In genomic region chr5:54738973-54739367, GRCh38 we compare ENCODE assay signal across 18 cellular contexts.
DNase-seq lines count a peak whose midpoint lies in the region; ATAC-seq lines count a peak whose summit lies in the region.
"Had no signal": no experiment of that assay in that cellular context is flagged by ENCODE, and none has a peak within 500 bp of the region (broad histone marks: within the 10 kb centered on the region; RNA-seq: fewer than 3 reads in every experiment).

No MANE protein-coding gene starts in this region.

- H3K27me3 Mint-ChIP-seq in CD8-positive, alpha-beta memory T cell: peaks cover 0 to 5% of the 10 kb centered on the region in 2 donors
- H3K27me3 Mint-ChIP-seq in dendritic cell treated with granulocyte-macrophage colony-stimulating factor and Interleukin-4, amounts not matched to agents 40 ng/mL and 50 ng/mL, for 4 days: peaks cover 3% of the 10 kb centered on the region
- peaks cover 10% of the 10 kb centered on the region for H3K27me3 Mint-ChIP-seq in stimulated activated memory B cell treated with anti-CD40 and anti-IgM and Interleukin-4, amounts not matched to agents 10 μg/mL and 1 μg/mL and 100 μg/mL, for 72 hours
- H3K27me3 Mint-ChIP-seq in activated T-cell treated with anti-CD3 and anti-CD28 coated beads, Interleukin-2, amount 50 U/mL, for 24 hours: peaks cover 4% of the 10 kb centered on the region
- H3K27me3 Mint-ChIP-seq: CD4-positive, alpha-beta memory T cell had no signal

- no peaks in the 10 kb centered on the region for H3K36me3 ChIP-seq in CD8-positive, alpha-beta memory T cell (ENCODE audit: insufficient read depth, low read length)
- H3K36me3 ChIP-seq: BLaER1 had no signal

- intact Hi-C loops in dendritic cell treated with granulocyte-macrophage colony-stimulating factor and Interleukin-4, amounts not matched to agents 40 ng/mL and 50 ng/mL, for 4 days (cut with micrococcal nuclease): no loop called here

- peaks cover 22 to 38% (median 32%) of the 10 kb centered on the region in 3 donors for H3K4me1 Mint-ChIP-seq in CD8-positive, alpha-beta memory T cell
- peaks cover 57% of the 10 kb centered on the region for H3K4me1 Mint-ChIP-seq in dendritic cell treated with granulocyte-macrophage colony-stimulating factor and Interleukin-4, amounts not matched to agents 40 ng/mL and 50 ng/mL, for 4 days (ENCODE audit: low read depth)
- peaks cover 20% of the 10 kb centered on the region for H3K4me1 Mint-ChIP-seq in stimulated activated memory B cell treated with anti-CD40 and anti-IgM and Interleukin-4, amounts not matched to agents 10 μg/mL and 1 μg/mL and 100 μg/mL, for 72 hours
- peaks cover 10% of the 10 kb centered on the region for H3K4me1 Mint-ChIP-seq in activated T-cell treated with anti-CD3 and anti-CD28 coated beads, Interleukin-2, amount 50 U/mL, for 24 hours (ENCODE audit: low read depth)

- no peak overlapping the region for H3K27ac Mint-ChIP-seq in CD8-positive, alpha-beta memory T cell
- peak overlapping the region; percentile 73 for H3K27ac Mint-ChIP-seq in dendritic cell treated with granulocyte-macrophage colony-stimulating factor and Interleukin-4, amounts not matched to agents 40 ng/mL and 50 ng/mL, for 4 days
- H3K27ac Mint-ChIP-seq in stimulated activated memory B cell treated with anti-CD40 and anti-IgM and Interleukin-4, amounts not matched to agents 10 μg/mL and 1 μg/mL and 100 μg/mL, for 72 hours: peak overlapping the region; percentile 8
- no peak overlapping the region for H3K27ac Mint-ChIP-seq in activated T-cell treated with anti-CD3 and anti-CD28 coated beads, Interleukin-2, amount 50 U/mL, for 24 hours

- peaks cover 0 to 4% (median 0%) of the 10 kb centered on the region in 3 donors for H3K36me3 Mint-ChIP-seq in CD8-positive, alpha-beta memory T cell
- no peaks in the 10 kb centered on the region for H3K36me3 Mint-ChIP-seq in dendritic cell treated with granulocyte-macrophage colony-stimulating factor and Interleukin-4, amounts not matched to agents 40 ng/mL and 50 ng/mL, for 4 days (ENCODE audit: low read depth)
- no peaks in the 10 kb centered on the region for H3K36me3 Mint-ChIP-seq in stimulated activated memory B cell treated with anti-CD40 and anti-IgM and Interleukin-4, amounts not matched to agents 10 μg/mL and 1 μg/mL and 100 μg/mL, for 72 hours
- no peaks in the 10 kb centered on the region for H3K36me3 Mint-ChIP-seq in activated T-cell treated with anti-CD3 and anti-CD28 coated beads, Interleukin-2, amount 50 U/mL, for 24 hours (ENCODE audit: low read depth)
- H3K36me3 Mint-ChIP-seq: CD14-positive monocyte had no signal

- no peak for ATAC-seq in stimulated activated memory B cell treated with anti-CD40 and anti-IgM and Interleukin-4, amounts not matched to agents 10 μg/mL and 1 μg/mL and 100 μg/mL, for 72 hours
- ATAC-seq: GM12878, HCT116 had no signal

- H3K4me3 Mint-ChIP-seq in CD8-positive, alpha-beta memory T cell: no peak overlapping the region
- no peak overlapping the region for H3K4me3 Mint-ChIP-seq in dendritic cell treated with granulocyte-macrophage colony-stimulating factor and Interleukin-4, amounts not matched to agents 40 ng/mL and 50 ng/mL, for 4 days
- no peak overlapping the region for H3K4me3 Mint-ChIP-seq in stimulated activated memory B cell treated with anti-CD40 and anti-IgM and Interleukin-4, amounts not matched to agents 10 μg/mL and 1 μg/mL and 100 μg/mL, for 72 hours
- H3K4me3 Mint-ChIP-seq in activated T-cell treated with anti-CD3 and anti-CD28 coated beads, Interleukin-2, amount 50 U/mL, for 24 hours: no peak overlapping the region
- H3K4me3 Mint-ChIP-seq: CD14-positive monocyte had no signal

- no peak for DNase-seq in CD8-positive, alpha-beta memory T cell
- peak; percentile 34 for DNase-seq in NCI-H82 treated with DMSO at 0.1 percent for 48 hours (lab: John Stamatoyannopoulos, UW; ENCODE audit: unreplicated experiment)
- DNase-seq in activated T-cell treated with anti-CD3 and anti-CD28 coated beads, Interleukin-2, amount 50 U/mL, for 24 hours: no peak
- DNase-seq in activated naive CD4-positive, alpha-beta T cell treated with Interleukin-2 at 50 U/mL for 16 hours: no peak
- no peak for DNase-seq in activated effector memory CD4-positive, alpha-beta T cell treated with anti-CD3 and anti-CD28 coated beads, Interleukin-2, amount 50 U/mL, for 16 hours
- DNase-seq: Calu3; CD4-positive, alpha-beta memory T cell; DMS79 treated with DMSO at 0.1 percent for 48 hours; GF-D8; GOT3; H7 had no signal

- POLR2A ChIA-PET in CD8-positive, alpha-beta memory T cell (lab: Charles Lee): no interaction called here

- H3K9me3 ChIP-seq in CD8-positive, alpha-beta memory T cell (ENCODE audit: low read length): no peaks in the 10 kb centered on the region
- H3K9me3 ChIP-seq: BLaER1 had no signal

- peak overlapping the region; percentile 53 for H3K27ac ChIP-seq in CD8-positive, alpha-beta memory T cell (ENCODE audit: low read depth, low read length)
- H3K27ac ChIP-seq: 22Rv1 had no signal

- CTCF ChIA-PET in CD8-positive, alpha-beta memory T cell (lab: Charles Lee): no interaction called here

- H3K27me3 ChIP-seq in CD8-positive, alpha-beta memory T cell (ENCODE audit: insufficient read depth, low read length, poor library complexity, severe bottlenecking): no peaks in the 10 kb centered on the region
- H3K27me3 ChIP-seq: BLaER1 had no signal

- H3K9me3 Mint-ChIP-seq in CD8-positive, alpha-beta memory T cell: no peaks in the 10 kb centered on the region
- H3K9me3 Mint-ChIP-seq in dendritic cell treated with granulocyte-macrophage colony-stimulating factor and Interleukin-4, amounts not matched to agents 40 ng/mL and 50 ng/mL, for 4 days: no peaks in the 10 kb centered on the region
- no peaks in the 10 kb centered on the region for H3K9me3 Mint-ChIP-seq in stimulated activated memory B cell treated with anti-CD40 and anti-IgM and Interleukin-4, amounts not matched to agents 10 μg/mL and 1 μg/mL and 100 μg/mL, for 72 hours
- H3K9me3 Mint-ChIP-seq in activated T-cell treated with anti-CD3 and anti-CD28 coated beads, Interleukin-2, amount 50 U/mL, for 24 hours: no peaks in the 10 kb centered on the region

- peaks cover 18% of the 10 kb centered on the region for H3K4me1 ChIP-seq in CD8-positive, alpha-beta memory T cell (ENCODE audit: insufficient read depth, low read length)

- no peak overlapping the region for H3K4me3 ChIP-seq in CD8-positive, alpha-beta memory T cell (ENCODE audit: low read length)
- H3K4me3 ChIP-seq: BLaER1, GM12878 had no signal

Comparison
In these comparisons a context has a peak if more than half of its experiments do, and no peak if none do; other contexts are left out.
1. H3K27ac Mint-ChIP-seq: peak in dendritic cell treated with granulocyte-macrophage colony-stimulating factor and Interleukin-4, amounts not matched to agents 40 ng/mL and 50 ng/mL, for 4 days (single experiment) and stimulated activated memory B cell treated with anti-CD40 and anti-IgM and Interleukin-4, amounts not matched to agents 10 μg/mL and 1 μg/mL and 100 μg/mL, for 72 hours (single experiment); none in CD8-positive, alpha-beta memory T cell (0 of 8) and activated T-cell treated with anti-CD3 and anti-CD28 coated beads, Interleukin-2, amount 50 U/mL, for 24 hours (single experiment).